1 cellular context compared by ENCODE assay signal in the genomic region with DNA sequence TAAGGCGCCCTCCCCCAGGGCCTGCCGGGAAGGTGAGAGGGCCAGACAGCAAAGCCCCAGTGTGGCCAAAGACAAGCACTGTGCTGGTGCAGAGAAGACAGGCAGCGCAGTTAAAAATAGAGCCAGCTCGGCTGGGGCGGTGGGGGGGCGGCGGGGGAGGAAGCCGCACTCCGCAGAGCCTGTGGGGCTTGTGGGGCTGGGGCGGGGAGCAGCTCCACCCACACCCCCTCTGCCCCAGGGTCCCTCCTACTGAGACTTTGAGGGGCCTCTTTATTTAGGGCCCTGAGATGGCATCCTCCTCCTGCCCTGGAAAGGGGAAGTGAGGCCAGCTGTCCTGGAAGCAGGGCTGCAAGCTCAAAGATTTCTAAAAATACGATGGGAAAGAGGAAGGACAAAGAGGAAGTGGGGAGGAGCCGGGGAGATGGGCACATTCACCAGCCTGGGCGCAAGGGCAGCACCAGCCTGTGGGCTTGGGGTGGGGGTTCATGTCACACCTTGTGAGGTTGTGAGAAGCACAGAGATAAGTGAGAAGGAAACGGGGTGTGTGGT.
TF ChIP-seq lines count a peak whose summit lies in the region.

No MANE protein-coding gene starts in this region.

TF ChIP-seq in GM12878, 131 proteins besides CTCF, POLR2A, EP300 and RAD21 (continued from another document):
- TF ChIP-seq, protein P1, sequence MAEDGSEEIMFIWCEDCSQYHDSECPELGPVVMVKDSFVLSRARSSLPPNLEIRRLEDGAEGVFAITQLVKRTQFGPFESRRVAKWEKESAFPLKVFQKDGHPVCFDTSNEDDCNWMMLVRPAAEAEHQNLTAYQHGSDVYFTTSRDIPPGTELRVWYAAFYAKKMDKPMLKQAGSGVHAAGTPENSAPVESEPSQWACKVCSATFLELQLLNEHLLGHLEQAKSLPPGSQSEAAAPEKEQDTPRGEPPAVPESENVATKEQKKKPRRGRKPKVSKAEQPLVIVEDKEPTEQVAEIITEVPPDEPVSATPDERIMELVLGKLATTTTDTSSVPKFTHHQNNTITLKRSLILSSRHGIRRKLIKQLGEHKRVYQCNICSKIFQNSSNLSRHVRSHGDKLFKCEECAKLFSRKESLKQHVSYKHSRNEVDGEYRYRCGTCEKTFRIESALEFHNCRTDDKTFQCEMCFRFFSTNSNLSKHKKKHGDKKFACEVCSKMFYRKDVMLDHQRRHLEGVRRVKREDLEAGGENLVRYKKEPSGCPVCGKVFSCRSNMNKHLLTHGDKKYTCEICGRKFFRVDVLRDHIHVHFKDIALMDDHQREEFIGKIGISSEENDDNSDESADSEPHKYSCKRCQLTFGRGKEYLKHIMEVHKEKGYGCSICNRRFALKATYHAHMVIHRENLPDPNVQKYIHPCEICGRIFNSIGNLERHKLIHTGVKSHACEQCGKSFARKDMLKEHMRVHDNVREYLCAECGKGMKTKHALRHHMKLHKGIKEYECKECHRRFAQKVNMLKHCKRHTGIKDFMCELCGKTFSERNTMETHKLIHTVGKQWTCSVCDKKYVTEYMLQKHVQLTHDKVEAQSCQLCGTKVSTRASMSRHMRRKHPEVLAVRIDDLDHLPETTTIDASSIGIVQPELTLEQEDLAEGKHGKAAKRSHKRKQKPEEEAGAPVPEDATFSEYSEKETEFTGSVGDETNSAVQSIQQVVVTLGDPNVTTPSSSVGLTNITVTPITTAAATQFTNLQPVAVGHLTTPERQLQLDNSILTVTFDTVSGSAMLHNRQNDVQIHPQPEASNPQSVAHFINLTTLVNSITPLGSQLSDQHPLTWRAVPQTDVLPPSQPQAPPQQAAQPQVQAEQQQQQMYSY (CRISPR knock-in tag; IDR thresholded peaks at IDR 0.05) = no peak
- TF ChIP-seq ZNF384 (IDR thresholded peaks at IDR 0.05; ENCODE audit: borderline replicate concordance, low read depth, low read length) = no peak
- TF ChIP-seq, protein P2, sequence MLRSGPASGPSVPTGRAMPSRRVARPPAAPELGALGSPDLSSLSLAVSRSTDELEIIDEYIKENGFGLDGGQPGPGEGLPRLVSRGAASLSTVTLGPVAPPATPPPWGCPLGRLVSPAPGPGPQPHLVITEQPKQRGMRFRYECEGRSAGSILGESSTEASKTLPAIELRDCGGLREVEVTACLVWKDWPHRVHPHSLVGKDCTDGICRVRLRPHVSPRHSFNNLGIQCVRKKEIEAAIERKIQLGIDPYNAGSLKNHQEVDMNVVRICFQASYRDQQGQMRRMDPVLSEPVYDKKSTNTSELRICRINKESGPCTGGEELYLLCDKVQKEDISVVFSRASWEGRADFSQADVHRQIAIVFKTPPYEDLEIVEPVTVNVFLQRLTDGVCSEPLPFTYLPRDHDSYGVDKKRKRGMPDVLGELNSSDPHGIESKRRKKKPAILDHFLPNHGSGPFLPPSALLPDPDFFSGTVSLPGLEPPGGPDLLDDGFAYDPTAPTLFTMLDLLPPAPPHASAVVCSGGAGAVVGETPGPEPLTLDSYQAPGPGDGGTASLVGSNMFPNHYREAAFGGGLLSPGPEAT (IDR thresholded peaks at IDR 0.05; ENCODE audit: low read depth) = peak; percentile 90
- TF ChIP-seq, protein P3, sequence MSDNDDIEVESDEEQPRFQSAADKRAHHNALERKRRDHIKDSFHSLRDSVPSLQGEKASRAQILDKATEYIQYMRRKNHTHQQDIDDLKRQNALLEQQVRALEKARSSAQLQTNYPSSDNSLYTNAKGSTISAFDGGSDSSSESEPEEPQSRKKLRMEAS (IDR thresholded peaks at IDR 0.05; ENCODE audit: low read depth, low read length) = no peak; the same call in 1 of the 2 replicates
- no peak for TF ChIP-seq RBBP5 (conservative IDR thresholded peaks at IDR 0.05)
- TF ChIP-seq NFXL1 (IDR thresholded peaks at IDR 0.05; ENCODE audit: borderline replicate concordance) = no peak
- TF ChIP-seq NR2F1 (conservative IDR thresholded peaks at IDR 0.05) = 0 out of 2 replicates have a peak, but pooled peaks have one; percentile 41
- TF ChIP-seq, protein P4, sequence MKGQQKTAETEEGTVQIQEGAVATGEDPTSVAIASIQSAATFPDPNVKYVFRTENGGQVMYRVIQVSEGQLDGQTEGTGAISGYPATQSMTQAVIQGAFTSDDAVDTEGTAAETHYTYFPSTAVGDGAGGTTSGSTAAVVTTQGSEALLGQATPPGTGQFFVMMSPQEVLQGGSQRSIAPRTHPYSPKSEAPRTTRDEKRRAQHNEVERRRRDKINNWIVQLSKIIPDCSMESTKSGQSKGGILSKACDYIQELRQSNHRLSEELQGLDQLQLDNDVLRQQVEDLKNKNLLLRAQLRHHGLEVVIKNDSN (IDR thresholded peaks at IDR 0.05; ENCODE audit: borderline replicate concordance, extremely low read length, insufficient read depth, low read depth, low read length) = no peak
- TF ChIP-seq KAT2A (conservative IDR thresholded peaks at IDR 0.05; ENCODE audit: control insufficient read depth, low read depth, low read length) = no peak
- TF ChIP-seq HDGF (IDR thresholded peaks at IDR 0.05) = no peak
- TF ChIP-seq BHLHE40 (IDR thresholded peaks at IDR 0.05; ENCODE audit: borderline replicate concordance in 1 of 2, low read depth in 2 of 2, low read length in 1 of 2) = peak; percentile 36 to 43; a peak in 3 of 4 replicates
- TF ChIP-seq, protein P5, sequence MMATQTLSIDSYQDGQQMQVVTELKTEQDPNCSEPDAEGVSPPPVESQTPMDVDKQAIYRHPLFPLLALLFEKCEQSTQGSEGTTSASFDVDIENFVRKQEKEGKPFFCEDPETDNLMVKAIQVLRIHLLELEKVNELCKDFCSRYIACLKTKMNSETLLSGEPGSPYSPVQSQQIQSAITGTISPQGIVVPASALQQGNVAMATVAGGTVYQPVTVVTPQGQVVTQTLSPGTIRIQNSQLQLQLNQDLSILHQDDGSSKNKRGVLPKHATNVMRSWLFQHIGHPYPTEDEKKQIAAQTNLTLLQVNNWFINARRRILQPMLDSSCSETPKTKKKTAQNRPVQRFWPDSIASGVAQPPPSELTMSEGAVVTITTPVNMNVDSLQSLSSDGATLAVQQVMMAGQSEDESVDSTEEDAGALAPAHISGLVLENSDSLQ (IDR thresholded peaks at IDR 0.05) = no peak
- TF ChIP-seq SREBF1 (IDR thresholded peaks at IDR 0.05; ENCODE audit: low read length) = no peak
- no peak for TF ChIP-seq ESRRA (IDR thresholded peaks at IDR 0.05; ENCODE audit: low read length)
